Comparison of ENCODE assay signal across 8 cellular contexts in genomic region chr12:124636138-124636968, GRCh38.
DNase-seq lines count a peak whose midpoint lies in the region; ATAC-seq and TF ChIP-seq lines count a peak whose summit lies in the region.

No MANE protein-coding gene starts in this region.

- H3K9me3 Mint-ChIP-seq in osteocyte (ENCODE audit: unreplicated experiment) = peaks cover 18% of the 10 kb centered on the region

- ATAC-seq in HG03108 (IDR thresholded peaks at IDR 0.05; ENCODE audit: unreplicated experiment) (no peak), GM19463 (IDR thresholded peaks at IDR 0.05; ENCODE audit: unreplicated experiment) (no peak)

- H3K4me3 ChIP-seq in adrenal gland = no peak overlapping the region

- intact Hi-C loops in adrenal gland (cut with DNase I) = no loop called here

- no peaks in the 10 kb centered on the region for H3K27me3 ChIP-seq in adrenal gland

- TF ChIP-seq CTCF in adrenal gland (IDR thresholded peaks at IDR 0.05) (no peak), osteocyte (IDR thresholded peaks at IDR 0.05) (no peak)

- peaks cover 0 to 5% of the 10 kb centered on the region in 2 donors for H3K4me1 ChIP-seq in adrenal gland (replicated peaks in 1 of 2)

- H3K9me3 ChIP-seq in adrenal gland (replicated peaks in 1 of 3) = no peaks in the 10 kb centered on the region

- no peak overlapping the region for H3K4me3 Mint-ChIP-seq in osteocyte (ENCODE audit: unreplicated experiment)

- no peak for TF ChIP-seq POLR2A in adrenal gland (IDR thresholded peaks at IDR 0.05)

- 41 to 52% (median 43%) methylated on average over 10 of the region's 10 CpGs for WGBS in adrenal gland, 4 donors

- H3K4me1 Mint-ChIP-seq in osteocyte (ENCODE audit: unreplicated experiment) = peaks cover 34% of the 10 kb centered on the region

- peak overlapping the region; percentile 16 for H3K27ac Mint-ChIP-seq in osteocyte (ENCODE audit: unreplicated experiment)

- no peaks in the 10 kb centered on the region for H3K27me3 Mint-ChIP-seq in osteocyte (ENCODE audit: unreplicated experiment)

- no peak overlapping the region for H3K27ac ChIP-seq in adrenal gland

- no peaks in the 10 kb centered on the region for H3K36me3 ChIP-seq in adrenal gland (replicated peaks in 1 of 2)

- H3K36me3 Mint-ChIP-seq in osteocyte (ENCODE audit: unreplicated experiment) = no peaks in the 10 kb centered on the region

- peak; percentile 88 for DNase-seq in ELF-1 (ENCODE audit: low read depth, low spot score)
- peak; percentile 91 for DNase-seq in RPMI7951 (ENCODE audit: low read depth)
- peak in 6 of 7 donors; percentile 49 to 82 (median 70) for DNase-seq in adrenal gland
- no peak for DNase-seq in osteocyte (ENCODE audit: extremely low spot score, unreplicated experiment)
- no peak for DNase-seq in NCI-H2196 (lab: John Stamatoyannopoulos, UW; ENCODE audit: unreplicated experiment)
- DNase-seq in NCI-H1092 (lab: John Stamatoyannopoulos, UW) = no peak

Comparison
In these comparisons a context has a peak if more than half of its experiments do, and no peak if none do; other contexts are left out.
1. DNase-seq: peak in ELF-1 (single experiment), RPMI7951 (single experiment) and adrenal gland (6 of 7); none in osteocyte (single experiment), NCI-H2196 (single experiment) and NCI-H1092 (single experiment).